20 cellular contexts compared by ENCODE assay signal in genomic region chr2:164849506-164849905, GRCh38.
"Had no signal": no experiment of that assay in that cellular context is flagged by ENCODE, and none has a peak within 500 bp of the region (broad histone marks: within the 10 kb centered on the region; RNA-seq: fewer than 3 reads in every experiment).

No MANE protein-coding gene starts in this region.

- H3K9me3 ChIP-seq: MG63 had no signal

- FAIRE-seq: HTR-8/SVneo, K562 had no signal

- H3K27ac ChIP-seq: HL-60, KMS-11 had no signal

- H3K27me3 ChIP-seq: MG63 had no signal

- H3K9ac ChIP-seq: KMS-11 had no signal

- H3K27ac Mint-ChIP-seq: IgD-negative memory B cell had no signal

- H3K36me3 ChIP-seq: MG63 had no signal

- DNase-seq: MG63, NCI-H1092, NCI-H1105 treated with DMSO at 0.1 percent for 48 hours, NCI-H1417 treated with DMSO at 0.1 percent for 48 hours, NCI-H146, NCI-H1694 treated with DMSO at 0.1 percent for 48 hours, NCI-H1930, NCI-H2081, NCI-H2107, NCI-H2227 treated with DMSO at 0.1 percent for 48 hours, NCI-H524, NCI-H526 treated with DMSO at 0.1 percent for 48 hours, NCI-H748 treated with DMSO at 0.1 percent for 48 hours, RPMI8226, SHP77 had no signal

- H3K4me3 ChIP-seq: K562, MG63 had no signal

- H3K9me3 Mint-ChIP-seq: IgD-negative memory B cell had no signal

- H3K36me3 Mint-ChIP-seq: IgD-negative memory B cell had no signal

- H3K27me3 Mint-ChIP-seq: IgD-negative memory B cell had no signal
